Comparison of ENCODE assay signal across 1 cellular context in the genomic region with DNA sequence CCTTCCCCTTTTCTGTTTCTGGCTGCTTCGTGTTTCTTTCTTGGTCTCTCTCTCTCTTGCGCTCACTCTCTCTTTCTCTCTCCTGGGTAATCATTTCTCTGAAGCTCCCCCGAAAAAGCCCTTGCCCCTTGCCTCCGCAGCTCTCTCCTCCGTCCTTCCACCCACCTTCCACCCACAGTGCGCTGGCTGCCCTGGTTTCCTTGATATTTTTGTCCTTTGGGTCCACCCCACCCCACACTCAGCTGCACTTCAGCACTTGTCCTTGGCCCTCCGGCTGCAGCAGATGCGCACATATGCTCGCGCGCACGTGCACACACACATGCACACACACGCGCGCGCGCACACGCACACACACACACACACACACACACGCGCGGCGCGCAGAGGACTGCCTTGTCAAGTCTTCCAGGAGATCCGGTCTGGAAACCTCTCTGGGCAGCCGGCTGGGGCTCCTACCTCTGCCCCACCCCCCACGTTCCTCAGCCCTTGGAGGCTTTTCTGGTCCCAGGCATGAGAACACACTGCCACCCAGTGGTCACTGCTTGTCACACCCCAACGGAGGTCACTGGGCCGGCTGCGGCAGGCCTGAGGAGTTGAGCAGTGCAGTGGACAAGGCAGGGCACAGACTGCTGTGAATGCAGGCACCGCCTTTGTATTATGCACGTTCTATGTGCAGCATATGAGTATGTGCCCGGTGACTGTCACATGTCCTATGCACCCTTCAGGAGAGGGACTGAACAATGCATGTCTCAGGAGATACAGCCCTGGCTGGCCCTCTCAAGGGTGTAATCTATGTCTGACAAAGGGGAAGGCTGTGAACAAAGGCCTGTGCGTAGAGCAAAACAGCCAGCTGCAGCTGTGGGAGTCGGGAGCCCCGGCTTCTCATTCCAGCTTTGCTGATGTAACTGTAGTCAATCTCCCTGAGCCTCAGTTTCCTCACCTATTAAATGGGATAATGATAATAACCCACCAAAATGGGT.
TF ChIP-seq lines count a peak whose summit lies in the region.

No MANE protein-coding gene starts in this region.

TF ChIP-seq in HEK293, 187 proteins besides CTCF, POLR2A, EP300 and RAD21 (continued from another document):
- peak; percentile 94 for TF ChIP-seq ZNF24 (tag by site-specific recombination; IDR thresholded peaks at IDR 0.05)
- TF ChIP-seq ZNF394 (tag by site-specific recombination; IDR thresholded peaks at IDR 0.05; ENCODE audit: borderline replicate concordance): peak; percentile 52; the same call in 1 of the 2 replicates
- TF ChIP-seq, protein P1, sequence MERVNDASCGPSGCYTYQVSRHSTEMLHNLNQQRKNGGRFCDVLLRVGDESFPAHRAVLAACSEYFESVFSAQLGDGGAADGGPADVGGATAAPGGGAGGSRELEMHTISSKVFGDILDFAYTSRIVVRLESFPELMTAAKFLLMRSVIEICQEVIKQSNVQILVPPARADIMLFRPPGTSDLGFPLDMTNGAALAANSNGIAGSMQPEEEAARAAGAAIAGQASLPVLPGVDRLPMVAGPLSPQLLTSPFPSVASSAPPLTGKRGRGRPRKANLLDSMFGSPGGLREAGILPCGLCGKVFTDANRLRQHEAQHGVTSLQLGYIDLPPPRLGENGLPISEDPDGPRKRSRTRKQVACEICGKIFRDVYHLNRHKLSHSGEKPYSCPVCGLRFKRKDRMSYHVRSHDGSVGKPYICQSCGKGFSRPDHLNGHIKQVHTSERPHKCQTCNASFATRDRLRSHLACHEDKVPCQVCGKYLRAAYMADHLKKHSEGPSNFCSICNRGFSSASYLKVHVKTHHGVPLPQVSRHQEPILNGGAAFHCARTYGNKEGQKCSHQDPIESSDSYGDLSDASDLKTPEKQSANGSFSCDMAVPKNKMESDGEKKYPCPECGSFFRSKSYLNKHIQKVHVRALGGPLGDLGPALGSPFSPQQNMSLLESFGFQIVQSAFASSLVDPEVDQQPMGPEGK (tag by site-specific recombination; IDR thresholded peaks at IDR 0.05): peak; percentile 98
- TF ChIP-seq, protein P2, sequence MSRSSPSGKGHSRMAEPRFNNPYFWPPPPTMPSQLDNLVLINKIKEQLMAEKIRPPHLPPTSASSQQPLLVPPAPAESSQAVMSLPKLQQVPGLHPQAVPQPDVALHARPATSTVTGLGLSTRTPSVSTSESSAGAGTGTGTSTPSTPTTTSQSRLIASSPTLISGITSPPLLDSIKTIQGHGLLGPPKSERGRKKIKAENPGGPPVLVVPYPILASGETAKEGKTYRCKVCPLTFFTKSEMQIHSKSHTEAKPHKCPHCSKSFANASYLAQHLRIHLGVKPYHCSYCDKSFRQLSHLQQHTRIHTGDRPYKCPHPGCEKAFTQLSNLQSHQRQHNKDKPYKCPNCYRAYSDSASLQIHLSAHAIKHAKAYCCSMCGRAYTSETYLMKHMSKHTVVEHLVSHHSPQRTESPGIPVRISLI (tag by site-specific recombination; IDR thresholded peaks at IDR 0.05): no peak
- TF ChIP-seq ZNF530 (tag by site-specific recombination; IDR thresholded peaks at IDR 0.05; ENCODE audit: low read depth): no peak
- TF ChIP-seq ZNF560 (tag by site-specific recombination; IDR thresholded peaks at IDR 0.05; ENCODE audit: borderline replicate concordance): no peak
- no peak for TF ChIP-seq ZNF521 (tag by site-specific recombination; IDR thresholded peaks at IDR 0.05)
- TF ChIP-seq KLF9 (tag by site-specific recombination; IDR thresholded peaks at IDR 0.05; ENCODE audit: low read depth): peak; percentile 90
- TF ChIP-seq MEIS1 (CRISPR knock-in tag; IDR thresholded peaks at IDR 0.05; ENCODE audit: borderline replicate concordance): no peak
- TF ChIP-seq SALL2 (tag by site-specific recombination; IDR thresholded peaks at IDR 0.05; ENCODE audit: borderline replicate concordance): no peak
- TF ChIP-seq YY2 (tag by site-specific recombination; IDR thresholded peaks at IDR 0.05): peak; percentile 46; the same call in 1 of the 2 replicates
- TF ChIP-seq ZNF214 (tag by site-specific recombination; IDR thresholded peaks at IDR 0.05; ENCODE audit: borderline replicate concordance): no peak
- TF ChIP-seq ZNF501 (tag by site-specific recombination; IDR thresholded peaks at IDR 0.05): peak; percentile 97
- TF ChIP-seq ZNF626 (tag by site-specific recombination; IDR thresholded peaks at IDR 0.05): no peak
- TF ChIP-seq ZNF112 (tag by site-specific recombination; IDR thresholded peaks at IDR 0.05): no peak
- TF ChIP-seq ZNF76 (tag by site-specific recombination; IDR thresholded peaks at IDR 0.05; ENCODE audit: borderline replicate concordance, low read depth): peak; percentile 72
- TF ChIP-seq ZNF138 (tag by site-specific recombination; IDR thresholded peaks at IDR 0.05; ENCODE audit: borderline replicate concordance): no peak
- peak; percentile 88 for TF ChIP-seq KLF16 (tag by site-specific recombination; IDR thresholded peaks at IDR 0.05)
- TF ChIP-seq ZNF302 (tag by site-specific recombination; IDR thresholded peaks at IDR 0.05; ENCODE audit: low read depth): 0 out of 2 replicates have a peak, but pooled peaks have one; percentile 15
- TF ChIP-seq ZNF292 (tag by site-specific recombination; IDR thresholded peaks at IDR 0.05; ENCODE audit: borderline replicate concordance, low read depth): no peak
- no peak for TF ChIP-seq ZNF23 (tag by site-specific recombination; IDR thresholded peaks at IDR 0.05; ENCODE audit: borderline replicate concordance)
- no peak for TF ChIP-seq YY1 (tag by site-specific recombination; IDR thresholded peaks at IDR 0.05)
- TF ChIP-seq ZNF132 (tag by site-specific recombination; IDR thresholded peaks at IDR 0.05; ENCODE audit: borderline replicate concordance): no peak
- 0 out of 2 replicates have a peak, but pooled peaks have one; percentile 8 for TF ChIP-seq ZNF223 (tag by site-specific recombination; IDR thresholded peaks at IDR 0.05)
- TF ChIP-seq ZNF510 (tag by site-specific recombination; IDR thresholded peaks at IDR 0.05; ENCODE audit: insufficient replicate concordance): no peak
- no peak for TF ChIP-seq ZNF544 (tag by site-specific recombination; IDR thresholded peaks at IDR 0.05)
- TF ChIP-seq ZNF169 (tag by site-specific recombination; IDR thresholded peaks at IDR 0.05): no peak
- no peak for TF ChIP-seq ZNF830 (tag by site-specific recombination; IDR thresholded peaks at IDR 0.05; ENCODE audit: low read depth)
- TF ChIP-seq ZNF311 (tag by site-specific recombination; IDR thresholded peaks at IDR 0.05; ENCODE audit: borderline replicate concordance): no peak
- TF ChIP-seq SP7 (tag by site-specific recombination; IDR thresholded peaks at IDR 0.05): peak; percentile 92
- TF ChIP-seq ZNF624 (tag by site-specific recombination; IDR thresholded peaks at IDR 0.05): no peak
- no peak for TF ChIP-seq GLI2 (tag by site-specific recombination; IDR thresholded peaks at IDR 0.05; ENCODE audit: borderline replicate concordance, low read depth)
- no peak for TF ChIP-seq ZSCAN16 (tag by site-specific recombination; IDR thresholded peaks at IDR 0.05)
- no peak for TF ChIP-seq ZNF341 (tag by site-specific recombination; IDR thresholded peaks at IDR 0.05; ENCODE audit: low read depth)
- peak; percentile 85 for TF ChIP-seq BCL11A (tag by site-specific recombination; IDR thresholded peaks at IDR 0.05; ENCODE audit: low read depth)
- peak; percentile 54 for TF ChIP-seq ZBTB21 (tag by site-specific recombination; IDR thresholded peaks at IDR 0.05)
- TF ChIP-seq ZNF404 (tag by site-specific recombination; IDR thresholded peaks at IDR 0.05): no peak
- peak; percentile 77; the same call in 1 of the 2 replicates for TF ChIP-seq KLF8 (tag by site-specific recombination; IDR thresholded peaks at IDR 0.05)
- peak; percentile 38 for TF ChIP-seq ZIC2 (tag by site-specific recombination; IDR thresholded peaks at IDR 0.05)
- TF ChIP-seq MZF1 (tag by site-specific recombination; IDR thresholded peaks at IDR 0.05; ENCODE audit: borderline replicate concordance): no peak
- TF ChIP-seq, protein P3, sequence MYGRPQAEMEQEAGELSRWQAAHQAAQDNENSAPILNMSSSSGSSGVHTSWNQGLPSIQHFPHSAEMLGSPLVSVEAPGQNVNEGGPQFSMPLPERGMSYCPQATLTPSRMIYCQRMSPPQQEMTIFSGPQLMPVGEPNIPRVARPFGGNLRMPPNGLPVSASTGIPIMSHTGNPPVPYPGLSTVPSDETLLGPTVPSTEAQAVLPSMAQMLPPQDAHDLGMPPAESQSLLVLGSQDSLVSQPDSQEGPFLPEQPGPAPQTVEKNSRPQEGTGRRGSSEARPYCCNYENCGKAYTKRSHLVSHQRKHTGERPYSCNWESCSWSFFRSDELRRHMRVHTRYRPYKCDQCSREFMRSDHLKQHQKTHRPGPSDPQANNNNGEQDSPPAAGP (tag by site-specific recombination; IDR thresholded peaks at IDR 0.05): peak; percentile 86
- no peak for TF ChIP-seq ZNF433 (tag by site-specific recombination; IDR thresholded peaks at IDR 0.05; ENCODE audit: low read depth)
TF ChIP-seq in HEK293: peak in this region for 70.
